Comparison of ENCODE assay signal across 10 cellular contexts in genomic region chr9:120889606-120890396, GRCh38. TPM values are rescaled to one million over a fixed set of nuclear protein-coding genes. Genes with fewer than 3 reads are reported as not detected.
DNase-seq lines count a peak whose midpoint lies in the region; ATAC-seq and TF ChIP-seq lines count a peak whose summit lies in the region.
"Had no signal": no experiment of that assay in that cellular context is flagged by ENCODE, and none has a peak within 500 bp of the region (broad histone marks: within the 10 kb centered on the region; RNA-seq: fewer than 3 reads in every experiment).

No MANE protein-coding gene starts in this region.

- no peak overlapping the region for H3K4me3 ChIP-seq in lower lobe of right lung
- no peak overlapping the region for H3K4me3 ChIP-seq in upper lobe of right lung
- no peak overlapping the region for H3K4me3 ChIP-seq in mucosa of descending colon

- H3K27me3 ChIP-seq in lower lobe of right lung (ENCODE audit: low read depth) (no peaks in the 10 kb centered on the region), upper lobe of right lung (no peaks in the 10 kb centered on the region)

- H3K4me1 ChIP-seq in lower lobe of right lung (peaks cover 33% of the 10 kb centered on the region), upper lobe of right lung (peaks cover 41% of the 10 kb centered on the region), mucosa of descending colon (ENCODE audit: low read depth) (peaks cover 18% of the 10 kb centered on the region)

- H3K36me3 Mint-ChIP-seq in T-helper 17 cell (ENCODE audit: low read depth): no peaks in the 10 kb centered on the region
- H3K36me3 Mint-ChIP-seq: IgD-negative memory B cell had no signal

- TF ChIP-seq CTCF in lower lobe of right lung (IDR thresholded peaks at IDR 0.05) (no peak), upper lobe of right lung (IDR thresholded peaks at IDR 0.05) (no peak), mucosa of descending colon (IDR thresholded peaks at IDR 0.05) (no peak)

- H3K4me1 Mint-ChIP-seq in T-helper 17 cell: peaks cover 50% of the 10 kb centered on the region

- peak; percentile 32 for ATAC-seq in Right ventricle myocardium inferior
- no peak for ATAC-seq in left cardiac atrium
- ATAC-seq in T-helper 17 cell: no peak
- ATAC-seq in lower lobe of right lung: no peak
- no peak for ATAC-seq in upper lobe of right lung
- no peak for ATAC-seq in mucosa of descending colon
- ATAC-seq: esophagus mucosa had no signal

- H3K27me3 Mint-ChIP-seq in T-helper 17 cell: no peaks in the 10 kb centered on the region
- H3K27me3 Mint-ChIP-seq: IgD-negative memory B cell had no signal

- H3K27ac Mint-ChIP-seq in T-helper 17 cell: peak overlapping the region; percentile 98

- DNase-seq in Right ventricle myocardium inferior (ENCODE audit: missing footprints) (no peak), left cardiac atrium (no peak), T-helper 17 cell (no peak), lower lobe of right lung (no peak), upper lobe of right lung (no peak), mucosa of descending colon (no peak), midbrain (lab: John Stamatoyannopoulos, UW) (no peak), posterior vena cava (ENCODE audit: low spot score) (no peak)

- no peaks in the 10 kb centered on the region for H3K9me3 ChIP-seq in T-helper 17 cell (ENCODE audit: control insufficient read depth, low read length, poor library complexity, severe bottlenecking)
- H3K9me3 ChIP-seq in lower lobe of right lung: no peaks in the 10 kb centered on the region
- H3K9me3 ChIP-seq in upper lobe of right lung: no peaks in the 10 kb centered on the region
- H3K9me3 ChIP-seq in mucosa of descending colon: no peaks in the 10 kb centered on the region

- intact Hi-C loops in Right ventricle myocardium inferior (cut with DNase I) (no loop called here), left cardiac atrium (cut with DNase I) (no loop called here), lower lobe of right lung (cut with DNase I) (no loop called here), upper lobe of right lung (cut with DNase I) (no loop called here), mucosa of descending colon (cut with DNase I, micrococcal nuclease) (no loop called here), posterior vena cava (cut with DNase I) (no loop called here)

- H3K27ac ChIP-seq in lower lobe of right lung (peak overlapping the region; percentile 59), upper lobe of right lung (peak overlapping the region; percentile 66)

- peak overlapping the region; percentile 83 for H3K4me3 Mint-ChIP-seq in T-helper 17 cell

- H3K36me3 ChIP-seq in lower lobe of right lung (no peaks in the 10 kb centered on the region), upper lobe of right lung (no peaks in the 10 kb centered on the region), mucosa of descending colon (ENCODE audit: low read depth) (no peaks in the 10 kb centered on the region)

RNA-seq across cellular contexts. Expression of gene PHF19, which starts 12.8 kb away (rescaled TPM):
- total RNA-seq in Right ventricle myocardium inferior: 13.2 TPM
- 10 to 100 TPM; 16.8 to 18.5 TPM for total RNA-seq in left cardiac atrium
- total RNA-seq in T-helper 17 cell: 10 to 100 TPM; 69.9 to 96.9 TPM
- total RNA-seq in lower lobe of right lung: 24.4 TPM
- total RNA-seq in upper lobe of right lung: 19.0 TPM
- total RNA-seq in mucosa of descending colon: 10 to 100 TPM in 2 of 3 donors, 1 to 10 TPM in 1; 9.8 to 33.6 (median 26.6) TPM
- 10 to 100 TPM; 30.8 to 40.2 TPM for total RNA-seq in posterior vena cava

RNA-seq across cellular contexts. Expression of gene TRAF1, which starts 36.8 kb away (rescaled TPM):
- total RNA-seq in Right ventricle myocardium inferior (2.1 TPM), left cardiac atrium (1 to 10 TPM; 3.3 to 3.7 TPM), T-helper 17 cell (100 to 1,000 TPM; 103 to 118 TPM), lower lobe of right lung (5.8 TPM), upper lobe of right lung (6.0 TPM), mucosa of descending colon (1 to 10 TPM; 2.9 to 5.5 (median 3.8) TPM), posterior vena cava (10 to 100 TPM; 10.2 to 14.6 TPM)

RNA-seq across cellular contexts. Expression of gene PSMD5, which starts 47.1 kb away (rescaled TPM):
- 15.3 TPM for total RNA-seq in Right ventricle myocardium inferior
- 10 to 100 TPM; 22.5 to 25.9 TPM for total RNA-seq in left cardiac atrium
- total RNA-seq in T-helper 17 cell: 10 to 100 TPM; 37.2 to 51.5 TPM
- 34.1 TPM for total RNA-seq in lower lobe of right lung
- total RNA-seq in upper lobe of right lung: 38.2 TPM
- 10 to 100 TPM; 30.1 to 46.9 (median 32.3) TPM for total RNA-seq in mucosa of descending colon
- total RNA-seq in posterior vena cava: 10 to 100 TPM; 31.3 to 37.5 TPM

Comparison
In these comparisons a context has a peak if more than half of its experiments do, and no peak if none do; other contexts are left out.
1. RNA of gene TRAF1, which starts 36.8 kb away (total RNA-seq): 103 to 118 TPM in T-helper 17 cell; 10.2 to 14.6 TPM in posterior vena cava, 6.0 TPM in upper lobe of right lung (single experiment), 5.8 TPM in lower lobe of right lung (single experiment), 2.9 to 5.5 TPM in mucosa of descending colon, 3.3 to 3.7 TPM in left cardiac atrium and 2.1 TPM in Right ventricle myocardium inferior (single experiment); every median in the first group is over 4 times any median in the second.